Comparison of ENCODE assay signal across 29 cellular contexts in the genomic region with DNA sequence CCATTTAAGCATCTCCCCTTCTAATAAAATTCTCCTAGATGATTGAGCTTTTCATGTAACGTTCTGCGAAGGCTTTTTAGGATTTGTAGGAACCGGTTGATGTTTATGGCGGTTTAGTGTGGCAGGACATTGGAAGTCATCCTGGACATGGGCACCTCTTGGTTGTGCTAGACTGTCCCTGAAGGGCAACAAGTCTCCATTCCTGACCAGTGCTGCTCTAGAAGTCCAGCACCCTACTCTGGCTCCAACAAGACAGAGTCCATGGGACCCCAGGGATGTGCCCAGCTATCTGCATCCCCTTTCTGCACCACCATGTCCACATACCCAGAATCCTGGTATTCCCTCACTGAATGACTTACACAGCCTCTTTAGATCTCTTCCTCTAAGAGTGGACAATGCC.
"Had no signal": no experiment of that assay in that cellular context is flagged by ENCODE, and none has a peak within 500 bp of the region (broad histone marks: within the 10 kb centered on the region; RNA-seq: fewer than 3 reads in every experiment).

No MANE protein-coding gene starts in this region.

- H3K27me3 Mint-ChIP-seq: type B pancreatic cell had no signal

- DNase-seq: stimulated activated CD4-positive, alpha-beta T cell treated with anti-CD3 and anti-CD28 coated beads, Interleukin-2, amount 100 ng/mL, for 48 hours; stimulated activated CD4-positive, alpha-beta T cell treated with anti-CD3 and anti-CD28 coated beads, Interleukin-4, amount 100 ng/mL, for 1 hour; stimulated activated CD4-positive, alpha-beta T cell treated with anti-CD3 and anti-CD28 coated beads, Interleukin-4, amount 100 ng/mL, for 24 hours; stimulated activated CD4-positive, alpha-beta T cell treated with anti-CD3 and anti-CD28 coated beads, Interleukin-4, amount 100 ng/mL, for 4 hours; stimulated activated CD8-positive, alpha-beta memory T cell treated with anti-CD3 and anti-CD28 coated beads, Interleukin-4, amount 100 ng/mL, for 48 hours; stimulated activated naive B cell treated with anti-CD40 and anti-IgM and Interleukin-4, amounts not matched to agents 10 μg/mL and 1 μg/mL and 100 μg/mL, for 72 hours; stimulated activated naive CD4-positive, alpha-beta T cell; stimulated activated naive CD4-positive, alpha-beta T cell treated with Interleukin-2 at 50 U/mL for 16 hours; stimulated activated naive CD8-positive, alpha-beta T cell treated with anti-CD3 and anti-CD28 coated beads, Interleukin-15, amount 100 ng/mL, for 72 hours; stimulated activated naive CD8-positive, alpha-beta T cell treated with anti-CD3 and anti-CD28 coated beads, Interleukin-15, Interleukin-2, amounts not matched to agents 100 U/mL and 50 U/mL, for 24 hours; stomach; substantia nigra; testis; thyroid gland; tibial artery; transverse colon; trophoblast cell; upper lobe of left lung; upper lobe of right lung; uterus had no signal

- FAIRE-seq: urothelium cell line had no signal

- H3K4me1 ChIP-seq: stomach, suprapubic skin, testis, tibial nerve, transverse colon, upper lobe of left lung, upper lobe of right lung, uterus, vagina had no signal

- H3K36me3 Mint-ChIP-seq: stimulated activated effector memory CD8-positive, alpha-beta T cell treated with anti-CD3 and anti-CD28 coated beads, Interleukin-12 subunit alpha, Interleukin-12 subunit beta, amount 100 ng/mL, for 72 hours; stimulated activated memory B cell treated with anti-CD40 and anti-IgM and Interleukin-4, amounts not matched to agents 10 μg/mL and 1 μg/mL and 100 μg/mL, for 72 hours; stimulated activated naive B cell treated with anti-CD40 and anti-IgM and Interleukin-4, amounts not matched to agents 10 μg/mL and 1 μg/mL and 100 μg/mL, for 72 hours; type B pancreatic cell had no signal

- H3K36me3 ChIP-seq: stomach, suprapubic skin, thoracic aorta, thyroid gland, tibial artery, tibial nerve, transverse colon, upper lobe of left lung, upper lobe of right lung, uterus, vagina had no signal

- H3K4me1 Mint-ChIP-seq: stimulated activated effector memory CD8-positive, alpha-beta T cell treated with anti-CD3 and anti-CD28 coated beads, Interleukin-12 subunit alpha, Interleukin-12 subunit beta, amount 100 ng/mL, for 72 hours; stimulated activated memory B cell treated with anti-CD40 and anti-IgM and Interleukin-4, amounts not matched to agents 10 μg/mL and 1 μg/mL and 100 μg/mL, for 72 hours; stimulated activated naive B cell treated with anti-CD40 and anti-IgM and Interleukin-4, amounts not matched to agents 10 μg/mL and 1 μg/mL and 100 μg/mL, for 72 hours; stimulated activated naive CD8-positive, alpha-beta T cell treated with anti-CD3 and anti-CD28 coated beads, Interleukin-15, amount 100 ng/mL, for 72 hours had no signal

- H3K27me3 ChIP-seq: stomach, testis, thyroid gland, tibial artery, tibial nerve, transverse colon, upper lobe of left lung, uterus, vagina had no signal

- H3K4me3 Mint-ChIP-seq: stimulated activated effector memory CD8-positive, alpha-beta T cell treated with anti-CD3 and anti-CD28 coated beads, Interleukin-12 subunit alpha, Interleukin-12 subunit beta, amount 100 ng/mL, for 72 hours; stimulated activated memory B cell treated with anti-CD40 and anti-IgM and Interleukin-4, amounts not matched to agents 10 μg/mL and 1 μg/mL and 100 μg/mL, for 72 hours; stimulated activated naive B cell treated with anti-CD40 and anti-IgM and Interleukin-4, amounts not matched to agents 10 μg/mL and 1 μg/mL and 100 μg/mL, for 72 hours; stimulated activated naive CD8-positive, alpha-beta T cell treated with anti-CD3 and anti-CD28 coated beads, Interleukin-15, amount 100 ng/mL, for 72 hours; stimulated activated naive CD8-positive, alpha-beta T cell treated with anti-CD3 and anti-CD28 coated beads, Interleukin-15, Interleukin-2, amounts not matched to agents 100 ng/mL and 50 ng/mL, for 24 hours; type B pancreatic cell had no signal

- H3K4me3 ChIP-seq: stomach, suprapubic skin, testis, thoracic aorta, thyroid gland, tibial artery, tibial nerve, transverse colon, upper lobe of left lung, upper lobe of right lung, uterus, vagina had no signal

- H3K27ac Mint-ChIP-seq: stimulated activated effector memory CD8-positive, alpha-beta T cell treated with anti-CD3 and anti-CD28 coated beads, Interleukin-12 subunit alpha, Interleukin-12 subunit beta, amount 100 ng/mL, for 72 hours; stimulated activated memory B cell treated with anti-CD40 and anti-IgM and Interleukin-4, amounts not matched to agents 10 μg/mL and 1 μg/mL and 100 μg/mL, for 72 hours; stimulated activated naive B cell treated with anti-CD40 and anti-IgM and Interleukin-4, amounts not matched to agents 10 μg/mL and 1 μg/mL and 100 μg/mL, for 72 hours; stimulated activated naive CD8-positive, alpha-beta T cell treated with anti-CD3 and anti-CD28 coated beads, Interleukin-15, amount 100 ng/mL, for 72 hours; stimulated activated naive CD8-positive, alpha-beta T cell treated with anti-CD3 and anti-CD28 coated beads, Interleukin-15, Interleukin-2, amounts not matched to agents 100 ng/mL and 50 ng/mL, for 24 hours; type B pancreatic cell had no signal

- H3K9me3 ChIP-seq: stomach, suprapubic skin, testis, thoracic aorta, thyroid gland, tibial artery, tibial nerve, transverse colon, upper lobe of left lung, upper lobe of right lung, uterus, vagina had no signal

- H3K27ac ChIP-seq: stomach, suprapubic skin, testis, thoracic aorta, thyroid gland, tibial artery, tibial nerve, transverse colon, upper lobe of left lung, upper lobe of right lung, uterus, vagina had no signal

- H3K9me3 Mint-ChIP-seq: stimulated activated effector memory CD8-positive, alpha-beta T cell treated with anti-CD3 and anti-CD28 coated beads, Interleukin-12 subunit alpha, Interleukin-12 subunit beta, amount 100 ng/mL, for 72 hours; stimulated activated memory B cell treated with anti-CD40 and anti-IgM and Interleukin-4, amounts not matched to agents 10 μg/mL and 1 μg/mL and 100 μg/mL, for 72 hours; stimulated activated naive B cell treated with anti-CD40 and anti-IgM and Interleukin-4, amounts not matched to agents 10 μg/mL and 1 μg/mL and 100 μg/mL, for 72 hours; stimulated activated naive CD8-positive, alpha-beta T cell treated with anti-CD3 and anti-CD28 coated beads, Interleukin-15, amount 100 ng/mL, for 72 hours; stimulated activated naive CD8-positive, alpha-beta T cell treated with anti-CD3 and anti-CD28 coated beads, Interleukin-15, Interleukin-2, amounts not matched to agents 100 ng/mL and 50 ng/mL, for 24 hours had no signal
